ENCODE assay signal across 1 cellular context in the genomic region with DNA sequence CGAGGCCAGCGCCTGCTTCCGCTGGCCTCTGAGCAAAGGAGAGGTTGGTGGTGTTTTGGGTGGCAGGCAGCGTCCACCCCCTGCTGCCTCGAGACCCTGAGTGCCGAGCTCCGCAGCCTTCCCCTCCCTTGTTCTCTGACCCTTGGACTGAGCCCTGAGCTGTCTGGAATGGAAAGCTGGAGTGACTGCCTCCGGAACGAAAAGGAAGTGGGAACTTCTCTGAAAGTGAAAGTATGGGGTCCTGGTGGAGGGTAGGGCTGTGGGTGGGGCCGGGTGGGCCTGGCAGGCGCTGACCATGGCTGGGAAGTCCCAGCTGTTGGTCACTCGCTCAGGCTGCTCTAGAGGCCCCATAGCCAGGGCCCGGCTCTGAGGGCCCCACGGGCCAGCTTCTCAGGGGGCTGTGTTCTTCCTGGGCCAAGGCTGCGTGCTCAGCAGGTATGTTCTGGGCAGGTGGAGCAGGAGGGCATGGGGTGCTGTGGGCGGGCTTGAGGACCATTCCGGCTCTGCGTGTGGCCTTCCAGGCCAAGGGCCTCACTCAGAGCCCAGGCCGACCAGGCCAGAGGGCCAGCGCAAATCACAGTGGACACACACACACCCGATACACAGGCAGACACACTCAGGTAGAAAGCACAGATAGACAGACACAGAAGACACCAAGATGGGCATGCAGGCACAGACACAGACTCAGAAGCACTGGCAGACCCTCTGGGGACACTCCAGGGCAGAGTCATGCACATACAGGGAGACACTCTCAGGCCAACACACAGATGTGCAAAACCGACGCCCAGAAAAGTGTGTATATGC.
A peak's percentile ranks its signal among the peaks of the same experiment; 100 is the strongest.
TF ChIP-seq lines count a peak whose summit lies in the region.

A gene (plus strand): TSS at position 320 of the 804 bp plus-strand sequence. CDS start 5,495 bp downstream, outside the sequence.

TF ChIP-seq in HepG2, 621 proteins besides CTCF, POLR2A, EP300 and RAD21 (continued from another document and continues in another):
- peak; percentile 65; the same call in 1 of the 2 replicates for TF ChIP-seq SMYD3 (CRISPR knock-in tag; IDR thresholded peaks at IDR 0.05)
- TF ChIP-seq HDAC2 (CRISPR knock-in tag; IDR thresholded peaks at IDR 0.05) = no peak
- TF ChIP-seq ZNF737 (CRISPR knock-in tag; IDR thresholded peaks at IDR 0.05; ENCODE audit: borderline replicate concordance) = 0 out of 2 replicates have a peak, but pooled peaks have one; percentile 89
- peak; percentile 56; the same call in 1 of the 2 replicates for TF ChIP-seq NR2C2 (CRISPR knock-in tag; IDR thresholded peaks at IDR 0.05; ENCODE audit: borderline replicate concordance)
- 0 out of 2 replicates have a peak, but pooled peaks have one; percentile 16 for TF ChIP-seq ZFP36L1 (CRISPR knock-in tag; IDR thresholded peaks at IDR 0.05)
- TF ChIP-seq POLR2G (IDR thresholded peaks at IDR 0.05; ENCODE audit: low read depth, low read length) = peak; percentile 80
- no peak; the same call in 1 of the 2 replicates for TF ChIP-seq MYC (CRISPR knock-in tag; IDR thresholded peaks at IDR 0.05; ENCODE audit: borderline replicate concordance)
- TF ChIP-seq, protein P1, sequence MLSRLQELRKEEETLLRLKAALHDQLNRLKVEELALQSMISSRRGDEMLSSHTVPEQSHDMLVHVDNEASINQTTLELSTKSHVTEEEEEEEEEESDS (CRISPR knock-in tag; IDR thresholded peaks at IDR 0.05; ENCODE audit: borderline replicate concordance) = no peak
- TF ChIP-seq BRD4 (CRISPR knock-in tag; IDR thresholded peaks at IDR 0.05) = peak; percentile 51; the same call in 1 of the 2 replicates
- peak; percentile 81; the same call in 1 of the 2 replicates for TF ChIP-seq ZNF317 (CRISPR knock-in tag; IDR thresholded peaks at IDR 0.05)
- peak; percentile 82 for TF ChIP-seq HDAC1 (CRISPR knock-in tag; IDR thresholded peaks at IDR 0.05)
- TF ChIP-seq KAT7 (CRISPR knock-in tag; IDR thresholded peaks at IDR 0.05; ENCODE audit: borderline replicate concordance) = 0 out of 2 replicates have a peak, but pooled peaks have one; percentile 53
- TF ChIP-seq ZNF713 (CRISPR knock-in tag; IDR thresholded peaks at IDR 0.05) = 0 out of 2 replicates have a peak, but pooled peaks have one; percentile 58
- no peak for TF ChIP-seq ZFP36L2 (CRISPR knock-in tag; IDR thresholded peaks at IDR 0.05)
- TF ChIP-seq, protein P2, sequence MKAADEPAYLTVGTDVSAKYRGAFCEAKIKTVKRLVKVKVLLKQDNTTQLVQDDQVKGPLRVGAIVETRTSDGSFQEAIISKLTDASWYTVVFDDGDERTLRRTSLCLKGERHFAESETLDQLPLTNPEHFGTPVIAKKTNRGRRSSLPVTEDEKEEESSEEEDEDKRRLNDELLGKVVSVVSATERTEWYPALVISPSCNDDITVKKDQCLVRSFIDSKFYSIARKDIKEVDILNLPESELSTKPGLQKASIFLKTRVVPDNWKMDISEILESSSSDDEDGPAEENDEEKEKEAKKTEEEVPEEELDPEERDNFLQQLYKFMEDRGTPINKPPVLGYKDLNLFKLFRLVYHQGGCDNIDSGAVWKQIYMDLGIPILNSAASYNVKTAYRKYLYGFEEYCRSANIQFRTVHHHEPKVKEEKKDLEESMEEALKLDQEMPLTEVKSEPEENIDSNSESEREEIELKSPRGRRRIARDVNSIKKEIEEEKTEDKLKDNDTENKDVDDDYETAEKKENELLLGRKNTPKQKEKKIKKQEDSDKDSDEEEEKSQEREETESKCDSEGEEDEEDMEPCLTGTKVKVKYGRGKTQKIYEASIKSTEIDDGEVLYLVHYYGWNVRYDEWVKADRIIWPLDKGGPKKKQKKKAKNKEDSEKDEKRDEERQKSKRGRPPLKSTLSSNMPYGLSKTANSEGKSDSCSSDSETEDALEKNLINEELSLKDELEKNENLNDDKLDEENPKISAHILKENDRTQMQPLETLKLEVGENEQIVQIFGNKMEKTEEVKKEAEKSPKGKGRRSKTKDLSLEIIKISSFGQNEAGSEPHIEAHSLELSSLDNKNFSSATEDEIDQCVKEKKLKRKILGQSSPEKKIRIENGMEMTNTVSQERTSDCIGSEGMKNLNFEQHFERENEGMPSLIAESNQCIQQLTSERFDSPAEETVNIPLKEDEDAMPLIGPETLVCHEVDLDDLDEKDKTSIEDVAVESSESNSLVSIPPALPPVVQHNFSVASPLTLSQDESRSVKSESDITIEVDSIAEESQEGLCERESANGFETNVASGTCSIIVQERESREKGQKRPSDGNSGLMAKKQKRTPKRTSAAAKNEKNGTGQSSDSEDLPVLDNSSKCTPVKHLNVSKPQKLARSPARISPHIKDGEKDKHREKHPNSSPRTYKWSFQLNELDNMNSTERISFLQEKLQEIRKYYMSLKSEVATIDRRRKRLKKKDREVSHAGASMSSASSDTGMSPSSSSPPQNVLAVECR (CRISPR knock-in tag; IDR thresholded peaks at IDR 0.05; ENCODE audit: borderline replicate concordance) = peak; percentile 76; the same call in 1 of the 2 replicates
- TF ChIP-seq ZNF350 (CRISPR knock-in tag; IDR thresholded peaks at IDR 0.05; ENCODE audit: borderline replicate concordance, low read depth) = 0 out of 2 replicates have a peak, but pooled peaks have one; percentile 48
- TF ChIP-seq, protein P3, sequence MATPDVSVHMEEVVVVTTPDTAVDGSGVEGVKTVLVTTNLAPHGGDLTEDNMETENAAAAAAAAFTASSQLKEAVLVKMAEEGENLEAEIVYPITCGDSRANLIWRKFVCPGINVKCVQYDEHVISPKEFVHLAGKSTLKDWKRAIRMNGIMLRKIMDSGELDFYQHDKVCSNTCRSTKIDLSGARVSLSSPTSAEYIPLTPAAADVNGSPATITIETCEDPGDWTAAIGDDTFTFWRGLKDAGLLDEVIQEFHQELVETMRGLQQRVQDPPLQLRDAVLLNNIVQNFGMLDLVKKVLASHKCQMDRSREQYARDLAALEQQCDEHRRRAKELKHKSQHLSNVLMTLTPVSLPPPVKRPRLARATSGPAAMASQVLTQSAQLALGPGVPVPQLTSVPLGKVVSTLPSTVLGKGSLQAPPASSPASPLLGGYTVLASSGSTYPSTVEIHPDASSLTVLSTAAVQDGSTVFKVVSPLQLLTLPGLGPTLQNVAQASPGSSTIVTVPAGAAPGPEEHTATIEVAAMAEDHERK (CRISPR knock-in tag; IDR thresholded peaks at IDR 0.05; ENCODE audit: low read depth) = no peak
- TF ChIP-seq TSC22D2 (CRISPR knock-in tag; IDR thresholded peaks at IDR 0.05; ENCODE audit: borderline replicate concordance) = peak; percentile 18; the same call in 1 of the 2 replicates
- TF ChIP-seq PRPF4 (IDR thresholded peaks at IDR 0.05; ENCODE audit: low read depth, low read length, poor library complexity, severe bottlenecking) = no peak
- peak; percentile 83 for TF ChIP-seq ZNF296 (CRISPR knock-in tag; conservative IDR thresholded peaks at IDR 0.05)
- TF ChIP-seq TCF12 (IDR thresholded peaks at IDR 0.05) = no peak
- TF ChIP-seq TCF12 (CRISPR knock-in tag; IDR thresholded peaks at IDR 0.05) = no peak
- no peak for TF ChIP-seq HNRNPH1 (optimal IDR thresholded peaks at IDR 0.05; ENCODE audit: low read depth, low read length)
- TF ChIP-seq, protein P4, sequence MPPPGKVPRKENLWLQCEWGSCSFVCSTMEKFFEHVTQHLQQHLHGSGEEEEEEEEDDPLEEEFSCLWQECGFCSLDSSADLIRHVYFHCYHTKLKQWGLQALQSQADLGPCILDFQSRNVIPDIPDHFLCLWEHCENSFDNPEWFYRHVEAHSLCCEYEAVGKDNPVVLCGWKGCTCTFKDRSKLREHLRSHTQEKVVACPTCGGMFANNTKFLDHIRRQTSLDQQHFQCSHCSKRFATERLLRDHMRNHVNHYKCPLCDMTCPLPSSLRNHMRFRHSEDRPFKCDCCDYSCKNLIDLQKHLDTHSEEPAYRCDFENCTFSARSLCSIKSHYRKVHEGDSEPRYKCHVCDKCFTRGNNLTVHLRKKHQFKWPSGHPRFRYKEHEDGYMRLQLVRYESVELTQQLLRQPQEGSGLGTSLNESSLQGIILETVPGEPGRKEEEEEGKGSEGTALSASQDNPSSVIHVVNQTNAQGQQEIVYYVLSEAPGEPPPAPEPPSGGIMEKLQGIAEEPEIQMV (CRISPR knock-in tag; IDR thresholded peaks at IDR 0.05; ENCODE audit: low read depth) = 0 out of 2 replicates have a peak, but pooled peaks have one; percentile 14
- TF ChIP-seq TBX2 (CRISPR knock-in tag; IDR thresholded peaks at IDR 0.05; ENCODE audit: borderline replicate concordance) = 0 out of 2 replicates have a peak, but pooled peaks have one; percentile 45
- TF ChIP-seq, protein P5, sequence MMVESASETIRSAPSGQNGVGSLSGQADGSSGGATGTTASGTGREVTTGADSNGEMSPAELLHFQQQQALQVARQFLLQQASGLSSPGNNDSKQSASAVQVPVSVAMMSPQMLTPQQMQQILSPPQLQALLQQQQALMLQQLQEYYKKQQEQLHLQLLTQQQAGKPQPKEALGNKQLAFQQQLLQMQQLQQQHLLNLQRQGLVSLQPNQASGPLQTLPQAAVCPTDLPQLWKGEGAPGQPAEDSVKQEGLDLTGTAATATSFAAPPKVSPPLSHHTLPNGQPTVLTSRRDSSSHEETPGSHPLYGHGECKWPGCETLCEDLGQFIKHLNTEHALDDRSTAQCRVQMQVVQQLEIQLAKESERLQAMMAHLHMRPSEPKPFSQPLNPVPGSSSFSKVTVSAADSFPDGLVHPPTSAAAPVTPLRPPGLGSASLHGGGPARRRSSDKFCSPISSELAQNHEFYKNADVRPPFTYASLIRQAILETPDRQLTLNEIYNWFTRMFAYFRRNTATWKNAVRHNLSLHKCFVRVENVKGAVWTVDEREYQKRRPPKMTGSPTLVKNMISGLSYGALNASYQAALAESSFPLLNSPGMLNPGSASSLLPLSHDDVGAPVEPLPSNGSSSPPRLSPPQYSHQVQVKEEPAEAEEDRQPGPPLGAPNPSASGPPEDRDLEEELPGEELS (CRISPR knock-in tag; IDR thresholded peaks at IDR 0.05) = peak; percentile 41; the same call in 1 of the 2 replicates
- TF ChIP-seq ZNF484 (CRISPR knock-in tag; IDR thresholded peaks at IDR 0.05; ENCODE audit: borderline replicate concordance, low read depth) = no peak
- no peak for TF ChIP-seq ERF (CRISPR knock-in tag; IDR thresholded peaks at IDR 0.05)
- TF ChIP-seq, protein P6, sequence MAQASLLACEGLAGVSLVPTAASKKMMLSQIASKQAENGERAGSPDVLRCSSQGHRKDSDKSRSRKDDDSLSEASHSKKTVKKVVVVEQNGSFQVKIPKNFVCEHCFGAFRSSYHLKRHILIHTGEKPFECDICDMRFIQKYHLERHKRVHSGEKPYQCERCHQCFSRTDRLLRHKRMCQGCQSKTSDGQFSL (CRISPR knock-in tag; IDR thresholded peaks at IDR 0.05) = 0 out of 2 replicates have a peak, but pooled peaks have one; percentile 44
- TF ChIP-seq CCDC6 (CRISPR knock-in tag; IDR thresholded peaks at IDR 0.05) = 0 out of 2 replicates have a peak, but pooled peaks have one; percentile 39
- TF ChIP-seq SNAI1 (CRISPR knock-in tag; IDR thresholded peaks at IDR 0.05; ENCODE audit: borderline replicate concordance) = peak; percentile 87; the same call in 1 of the 2 replicates
- TF ChIP-seq FOXO1 (CRISPR knock-in tag; IDR thresholded peaks at IDR 0.05) = no peak
- peak; percentile 93 for TF ChIP-seq ZFY (CRISPR knock-in tag; IDR thresholded peaks at IDR 0.05)
- TF ChIP-seq ZBTB42 (CRISPR knock-in tag; IDR thresholded peaks at IDR 0.05) = peak; percentile 80; the same call in 1 of the 2 replicates
- TF ChIP-seq ZSCAN25 (CRISPR knock-in tag; IDR thresholded peaks at IDR 0.05) = no peak
- TF ChIP-seq, protein P7, sequence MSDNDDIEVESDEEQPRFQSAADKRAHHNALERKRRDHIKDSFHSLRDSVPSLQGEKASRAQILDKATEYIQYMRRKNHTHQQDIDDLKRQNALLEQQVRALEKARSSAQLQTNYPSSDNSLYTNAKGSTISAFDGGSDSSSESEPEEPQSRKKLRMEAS (IDR thresholded peaks at IDR 0.05) = peak; percentile 39
- TF ChIP-seq, protein P8, sequence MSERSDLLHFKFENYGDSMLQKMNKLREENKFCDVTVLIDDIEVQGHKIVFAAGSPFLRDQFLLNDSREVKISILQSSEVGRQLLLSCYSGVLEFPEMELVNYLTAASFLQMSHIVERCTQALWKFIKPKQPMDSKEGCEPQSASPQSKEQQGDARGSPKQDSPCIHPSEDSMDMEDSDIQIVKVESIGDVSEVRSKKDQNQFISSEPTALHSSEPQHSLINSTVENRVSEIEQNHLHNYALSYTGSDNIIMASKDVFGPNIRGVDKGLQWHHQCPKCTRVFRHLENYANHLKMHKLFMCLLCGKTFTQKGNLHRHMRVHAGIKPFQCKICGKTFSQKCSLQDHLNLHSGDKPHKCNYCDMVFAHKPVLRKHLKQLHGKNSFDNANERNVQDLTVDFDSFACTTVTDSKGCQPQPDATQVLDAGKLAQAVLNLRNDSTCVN (CRISPR knock-in tag; IDR thresholded peaks at IDR 0.05; ENCODE audit: borderline replicate concordance) = peak; percentile 19; the same call in 1 of the 2 replicates
- no peak for TF ChIP-seq CEBPB (IDR thresholded peaks at IDR 0.05; ENCODE audit: borderline replicate concordance, low read depth, low read length)
- TF ChIP-seq, protein P9, sequence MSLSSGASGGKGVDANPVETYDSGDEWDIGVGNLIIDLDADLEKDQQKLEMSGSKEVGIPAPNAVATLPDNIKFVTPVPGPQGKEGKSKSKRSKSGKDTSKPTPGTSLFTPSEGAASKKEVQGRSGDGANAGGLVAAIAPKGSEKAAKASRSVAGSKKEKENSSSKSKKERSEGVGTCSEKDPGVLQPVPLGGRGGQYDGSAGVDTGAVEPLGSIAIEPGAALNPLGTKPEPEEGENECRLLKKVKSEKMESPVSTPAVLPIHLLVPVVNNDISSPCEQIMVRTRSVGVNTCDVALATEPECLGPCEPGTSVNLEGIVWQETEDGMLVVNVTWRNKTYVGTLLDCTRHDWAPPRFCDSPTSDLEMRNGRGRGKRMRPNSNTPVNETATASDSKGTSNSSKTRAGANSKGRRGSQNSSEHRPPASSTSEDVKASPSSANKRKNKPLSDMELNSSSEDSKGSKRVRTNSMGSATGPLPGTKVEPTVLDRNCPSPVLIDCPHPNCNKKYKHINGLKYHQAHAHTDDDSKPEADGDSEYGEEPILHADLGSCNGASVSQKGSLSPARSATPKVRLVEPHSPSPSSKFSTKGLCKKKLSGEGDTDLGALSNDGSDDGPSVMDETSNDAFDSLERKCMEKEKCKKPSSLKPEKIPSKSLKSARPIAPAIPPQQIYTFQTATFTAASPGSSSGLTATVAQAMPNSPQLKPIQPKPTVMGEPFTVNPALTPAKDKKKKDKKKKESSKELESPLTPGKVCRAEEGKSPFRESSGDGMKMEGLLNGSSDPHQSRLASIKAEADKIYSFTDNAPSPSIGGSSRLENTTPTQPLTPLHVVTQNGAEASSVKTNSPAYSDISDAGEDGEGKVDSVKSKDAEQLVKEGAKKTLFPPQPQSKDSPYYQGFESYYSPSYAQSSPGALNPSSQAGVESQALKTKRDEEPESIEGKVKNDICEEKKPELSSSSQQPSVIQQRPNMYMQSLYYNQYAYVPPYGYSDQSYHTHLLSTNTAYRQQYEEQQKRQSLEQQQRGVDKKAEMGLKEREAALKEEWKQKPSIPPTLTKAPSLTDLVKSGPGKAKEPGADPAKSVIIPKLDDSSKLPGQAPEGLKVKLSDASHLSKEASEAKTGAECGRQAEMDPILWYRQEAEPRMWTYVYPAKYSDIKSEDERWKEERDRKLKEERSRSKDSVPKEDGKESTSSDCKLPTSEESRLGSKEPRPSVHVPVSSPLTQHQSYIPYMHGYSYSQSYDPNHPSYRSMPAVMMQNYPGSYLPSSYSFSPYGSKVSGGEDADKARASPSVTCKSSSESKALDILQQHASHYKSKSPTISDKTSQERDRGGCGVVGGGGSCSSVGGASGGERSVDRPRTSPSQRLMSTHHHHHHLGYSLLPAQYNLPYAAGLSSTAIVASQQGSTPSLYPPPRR (CRISPR knock-in tag; IDR thresholded peaks at IDR 0.05; ENCODE audit: borderline replicate concordance) = peak; percentile 39; the same call in 1 of the 2 replicates
